ENCODE assay signal across 13 cellular contexts in genomic region chr1:2271841-2272655, GRCh38. TPM values are rescaled to one million over a fixed set of nuclear protein-coding genes. Genes with fewer than 3 reads are reported as not detected.
A peak's percentile ranks its signal among the peaks of the same experiment; 100 is the strongest.
DNase-seq lines count a peak whose midpoint lies in the region; ATAC-seq and TF ChIP-seq lines count a peak whose summit lies in the region.
"Had no signal": no experiment of that assay in that cellular context is flagged by ENCODE, and none has a peak within 500 bp of the region (broad histone marks: within the 10 kb centered on the region; RNA-seq: fewer than 3 reads in every experiment).

No MANE protein-coding gene starts in this region.

- no peaks in the 10 kb centered on the region for H3K36me3 ChIP-seq in breast epithelium
- peaks cover 0 to 6% (median 0%) of the 10 kb centered on the region in 3 donors for H3K36me3 ChIP-seq in esophagus squamous epithelium

- DNase-seq in MCF 10A (ENCODE audit: unreplicated experiment) (no peak), breast epithelium (ENCODE audit: low spot score in 2 of 2) (no peak), esophagus squamous epithelium (lab: John Stamatoyannopoulos, UW) (no peak), type B pancreatic cell (ENCODE audit: extremely low spot score, unreplicated experiment) (no peak), NCI-H1694 treated with DMSO at 0.1 percent for 48 hours (lab: John Stamatoyannopoulos, UW) (no peak)
- DNase-seq in naive thymus-derived CD8-positive, alpha-beta T cell, result no peak
- DNase-seq in activated CD8-positive, alpha-beta memory T cell treated with anti-CD3 and anti-CD28 coated beads, Interleukin-2, amount 50 U/mL, for 48 hours, result no peak
- DNase-seq: activated CD8-positive, alpha-beta memory T cell treated with anti-CD3 and anti-CD28 coated beads, Interleukin-2, amount 50 U/mL, for 4 hours; amniotic stem cell; hypothalamus; NCI-H1417; NCI-H69 had no signal

- H3K36me3 Mint-ChIP-seq in MCF 10A (ENCODE audit: insufficient read depth, unreplicated experiment) (no peaks in the 10 kb centered on the region), type B pancreatic cell (no peaks in the 10 kb centered on the region)
- H3K36me3 Mint-ChIP-seq in naive thymus-derived CD8-positive, alpha-beta T cell, result peaks cover 0 to 2% (median 0%) of the 10 kb centered on the region in 3 donors

- H3K27me3 ChIP-seq in breast epithelium (no peaks in the 10 kb centered on the region), esophagus squamous epithelium (no peaks in the 10 kb centered on the region)

- H3K4me3 ChIP-seq in breast epithelium, result no peak overlapping the region
- H3K4me3 ChIP-seq in esophagus squamous epithelium, result no peak overlapping the region

- H3K27ac Mint-ChIP-seq in MCF 10A (ENCODE audit: low read depth, unreplicated experiment) (peak overlapping the region; percentile 25), type B pancreatic cell (peak overlapping the region; percentile 54)
- H3K27ac Mint-ChIP-seq in naive thymus-derived CD8-positive, alpha-beta T cell, result peak overlapping the region in 6 of 10 donors; percentile 27 to 84 (median 60)

- H3K9me3 ChIP-seq in breast epithelium (no peaks in the 10 kb centered on the region), esophagus squamous epithelium (no peaks in the 10 kb centered on the region)

- CTCF ChIA-PET in MCF 10A (lab: Yijun Ruan, JAX), result interaction anchor here (0.7 kb wide), 1 partner anchor 372 kb away, joined by 3 read pairs; no protein-coding TSS in a partner anchor

- H3K27ac ChIP-seq in breast epithelium (peak overlapping the region in 1 of 2 donors; percentile 77), esophagus squamous epithelium (peak overlapping the region in 3 of 4 donors; percentile 22 to 74 (median 46))

- ATAC-seq in naive thymus-derived CD8-positive, alpha-beta T cell, result no peak
- no peak for ATAC-seq in HG03520 (IDR thresholded peaks at IDR 0.05; ENCODE audit: unreplicated experiment)

- H3K4me1 Mint-ChIP-seq in MCF 10A (ENCODE audit: insufficient read depth, unreplicated experiment) (peaks cover 6% of the 10 kb centered on the region), type B pancreatic cell (ENCODE audit: unreplicated experiment) (peaks cover 32% of the 10 kb centered on the region)
- H3K4me1 Mint-ChIP-seq in naive thymus-derived CD8-positive, alpha-beta T cell, result peaks cover 27 to 85% (median 63%) of the 10 kb centered on the region in 4 donors

- no TSS peak for BruUV-seq in MCF 10A (replicated peaks; lab: Mats Ljungman, UMichigan)

- no peaks in the 10 kb centered on the region for H3K27me3 Mint-ChIP-seq in MCF 10A (ENCODE audit: insufficient read depth, unreplicated experiment)
- no peaks in the 10 kb centered on the region for H3K27me3 Mint-ChIP-seq in naive thymus-derived CD8-positive, alpha-beta T cell
- H3K27me3 Mint-ChIP-seq in type B pancreatic cell, result no peaks in the 10 kb centered on the region

- H3K4me1 ChIP-seq in breast epithelium (peaks cover 42 to 43% of the 10 kb centered on the region in 2 donors), esophagus squamous epithelium (peaks cover 55 to 100% (median 93%) of the 10 kb centered on the region in 3 donors)

- WGBS in esophagus squamous epithelium, 2 donors, result 40 to 66% methylated on average over 4 to 12 of the region's 23 CpGs

- TF ChIP-seq CTCF in MCF 10A (IDR thresholded peaks at IDR 0.05; ENCODE audit: unreplicated experiment), result no peak
- no peak for TF ChIP-seq CTCF in breast epithelium (IDR thresholded peaks at IDR 0.05)
- TF ChIP-seq CTCF in esophagus squamous epithelium (IDR thresholded peaks at IDR 0.05), result no peak
- TF ChIP-seq CTCF in type B pancreatic cell (conservative IDR thresholded peaks at IDR 0.05), result no peak

- POLR2A ChIA-PET in MCF 10A (lab: Yijun Ruan, JAX), result no interaction called here
- POLR2A ChIA-PET in naive thymus-derived CD8-positive, alpha-beta T cell (lab: Charles Lee), result no interaction called here

- intact Hi-C loops in MCF 10A (cut with micrococcal nuclease), result no loop called here
- intact Hi-C loops in breast epithelium (cut with DNase I; ENCODE audit: low total_unique reads), result no loop called here
- intact Hi-C loops in esophagus squamous epithelium (cut with DNase I), result no loop called here

- H3K4me3 Mint-ChIP-seq in MCF 10A (ENCODE audit: unreplicated experiment) (no peak overlapping the region), type B pancreatic cell (peak overlapping the region; percentile 77)
- peak overlapping the region in 3 of 10 donors; percentile 36 to 48 (median 43) for H3K4me3 Mint-ChIP-seq in naive thymus-derived CD8-positive, alpha-beta T cell

- no peaks in the 10 kb centered on the region for H3K9me3 Mint-ChIP-seq in MCF 10A (ENCODE audit: unreplicated experiment)
- no peaks in the 10 kb centered on the region for H3K9me3 Mint-ChIP-seq in naive thymus-derived CD8-positive, alpha-beta T cell
- H3K9me3 Mint-ChIP-seq in type B pancreatic cell, result no peaks in the 10 kb centered on the region

- TF ChIP-seq POLR2A in breast epithelium (IDR thresholded peaks at IDR 0.05) (no peak), esophagus squamous epithelium (IDR thresholded peaks at IDR 0.05) (no peak)

RNA-seq across cellular contexts. Expression of gene SKI, which starts 43.9 kb away (rescaled TPM):
- total RNA-seq in MCF 10A (2022), result 42.7 and 53.7 TPM in 2 replicates
- total RNA-seq in breast epithelium, result 10 to 100 TPM; 22.1 to 33.8 (median 26.7) TPM
- total RNA-seq in esophagus squamous epithelium, result 10 to 100 TPM; 18.2 to 38.8 (median 25.2) TPM
- 100 to 1,000 TPM in 1 of 2 experiments, 10 to 100 TPM in 1; 98.3 to 105 TPM for total RNA-seq in naive thymus-derived CD8-positive, alpha-beta T cell
- under 1 TPM; 0.30 to 0.80 (median 0.53) TPM for polyA plus RNA-seq in naive thymus-derived CD8-positive, alpha-beta T cell
- total RNA-seq in type B pancreatic cell (ENCODE audit: low replicate concordance), result 52.7 and 55.7 TPM in 2 replicates
